ENCODE assay signal across 21 cellular contexts in the genomic region with DNA sequence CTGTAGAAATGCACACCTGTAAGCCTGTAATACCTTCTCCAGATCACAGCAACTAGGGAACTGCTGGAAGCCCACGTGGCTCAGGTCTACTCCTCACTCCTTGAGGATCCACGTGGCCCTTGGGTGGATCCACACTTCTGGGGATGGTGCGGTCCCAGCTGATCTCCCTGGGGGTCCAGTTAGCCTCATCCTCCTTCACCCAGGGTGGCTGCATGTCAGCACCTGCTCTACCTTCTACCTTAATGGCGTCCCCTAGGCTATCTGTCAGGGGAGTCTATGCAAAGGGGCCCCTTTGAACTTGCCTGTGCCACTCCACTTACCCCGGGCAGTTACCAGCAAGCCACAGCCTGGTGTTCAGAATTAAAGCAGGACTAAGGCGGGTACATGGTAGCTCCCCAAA.
"Had no signal": no experiment of that assay in that cellular context is flagged by ENCODE, and none has a peak within 500 bp of the region (broad histone marks: within the 10 kb centered on the region; RNA-seq: fewer than 3 reads in every experiment).

No MANE protein-coding gene starts in this region.

- H3K4me1 ChIP-seq: SJSA1 had no signal

- H3K27ac ChIP-seq: SJSA1, SK-N-MC had no signal

- H3K27me3 ChIP-seq: SJSA1 had no signal

- H3K9me3 ChIP-seq: SJSA1 had no signal

- H3K4me3 ChIP-seq: SJSA1, SK-N-MC had no signal

- H3K36me3 ChIP-seq: SJSA1 had no signal

- DNase-seq: IMR-90, Karpas-422, KG1, MM.1S, NCI-H1092 treated with DMSO at 0.1 percent for 48 hours, NCI-H1436, NCI-H187, NCI-H2029, NCI-H2081 treated with DMSO at 0.1 percent for 48 hours, NCI-H2171, NCI-H226, NCI-H446, NCI-H510A, NCI-H524 treated with DMSO at 0.1 percent for 48 hours, NCI-H69, NCI-H774, Right ventricle myocardium superior, RPMI8226, SIG-M5 had no signal
